14 cellular contexts compared by ENCODE assay signal in the genomic region with DNA sequence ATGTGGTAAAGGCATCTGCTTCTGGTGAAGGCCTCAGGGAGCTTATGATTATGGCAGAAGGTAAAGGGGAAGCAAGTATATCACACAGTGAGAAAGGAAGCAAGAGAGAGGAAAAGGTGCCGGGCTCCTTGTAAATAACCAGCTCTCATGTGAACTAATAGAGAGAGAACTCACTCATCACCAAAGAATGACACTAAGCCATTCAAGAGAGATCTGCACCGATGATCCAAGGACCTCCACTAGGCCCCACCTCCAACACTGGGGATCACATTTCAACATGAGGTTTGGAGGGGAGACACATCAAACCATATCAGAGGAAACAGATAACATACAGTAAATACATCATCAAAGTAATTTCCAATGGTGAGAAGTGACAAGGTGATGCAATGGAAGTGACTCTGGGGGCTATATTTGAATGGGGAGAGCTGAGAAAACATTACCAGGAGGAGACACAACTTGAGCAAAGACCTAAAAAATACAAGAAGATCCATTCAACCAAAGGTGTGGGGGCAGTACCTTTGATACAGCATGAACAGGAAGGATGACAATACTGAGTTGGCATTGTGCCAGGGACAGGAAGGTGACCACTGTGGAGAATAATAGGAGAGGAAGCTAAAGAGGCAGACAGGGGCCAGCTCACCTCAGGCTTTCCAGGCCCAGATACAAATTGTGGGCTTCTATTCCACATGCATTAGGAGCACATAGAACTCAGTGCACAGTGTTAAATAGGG.
DNase-seq lines count a peak whose midpoint lies in the region; FAIRE-seq and TF ChIP-seq lines count a peak whose summit lies in the region.
"Had no signal": no experiment of that assay in that cellular context is flagged by ENCODE, and none has a peak within 500 bp of the region (broad histone marks: within the 10 kb centered on the region; RNA-seq: fewer than 3 reads in every experiment).

No MANE protein-coding gene starts in this region.

- H3K4me3 Mint-ChIP-seq in endodermal cell = no peak overlapping the region
- H3K4me3 Mint-ChIP-seq: activated B cell treated with CpG ODN at 0.5 μM for 24 hours, neural progenitor cell had no signal

- WGBS in endodermal cell (ENCODE audit: insufficient coverage in 1 of 2, insufficient read length in 1 of 2), 2 experiments = 20% methylated on average over 1 of the region's 2 CpGs; no CpG with 5 or more reads in 1 of the 2 experiments

- H3K27me3 ChIP-seq in bronchial epithelial cell (ENCODE audit: control insufficient read depth, insufficient read depth, low read length) (no peaks in the 10 kb centered on the region), endodermal cell (ENCODE audit: control insufficient read depth, insufficient read depth, low read length, poor library complexity, severe bottlenecking) (peaks cover 18% of the 10 kb centered on the region), H7 (ENCODE audit: control insufficient read depth, insufficient read depth, low read length) (no peaks in the 10 kb centered on the region)
- H3K27me3 ChIP-seq: neural progenitor cell, spleen had no signal

- no peaks in the 10 kb centered on the region for H3K9me3 ChIP-seq in endodermal cell (ENCODE audit: control insufficient read depth, low read length)
- H3K9me3 ChIP-seq: Caco-2, SJSA1, spleen had no signal

- no peak overlapping the region for H3K27ac ChIP-seq in endodermal cell (ENCODE audit: low read depth, low read length)
- H3K27ac ChIP-seq: neural progenitor cell, SJSA1, spleen had no signal

- no peaks in the 10 kb centered on the region for H3K4me1 ChIP-seq in endodermal cell (ENCODE audit: control insufficient read depth, insufficient read depth, low read length)
- H3K4me1 ChIP-seq: Caco-2, SJSA1, spleen had no signal

- H3K4me1 Mint-ChIP-seq in endodermal cell = peaks cover 14% of the 10 kb centered on the region

- no peak overlapping the region for H3K27ac Mint-ChIP-seq in endodermal cell
- H3K27ac Mint-ChIP-seq: activated B cell treated with CpG ODN at 0.5 μM for 24 hours, neural progenitor cell had no signal

- H3K36me3 ChIP-seq in bronchial epithelial cell (ENCODE audit: control insufficient read depth, insufficient read depth, low read length) (no peaks in the 10 kb centered on the region), endodermal cell (ENCODE audit: control insufficient read depth, insufficient read depth, low read length) (no peaks in the 10 kb centered on the region), H7 (replicated peaks; ENCODE audit: control insufficient read depth, insufficient read depth, low read length) (no peaks in the 10 kb centered on the region)
- H3K36me3 ChIP-seq: neural progenitor cell, SJSA1, spleen had no signal

- no peak overlapping the region for H3K9ac ChIP-seq in endodermal cell (ENCODE audit: extremely low read depth, low read length, poor library complexity, severe bottlenecking)
- H3K9ac ChIP-seq: neural progenitor cell had no signal

- no peaks in the 10 kb centered on the region for H3K36me3 Mint-ChIP-seq in endodermal cell (ENCODE audit: low read depth)
- H3K36me3 Mint-ChIP-seq: neural progenitor cell had no signal

- FAIRE-seq in bronchial epithelial cell (lab: Jason Lieb, UNC) = peak; percentile 55

- no peak for TF ChIP-seq CTCF in bronchial epithelial cell (IDR thresholded peaks at IDR 0.05; ENCODE audit: insufficient read depth, low read length, severe bottlenecking)
- no peak for TF ChIP-seq CTCF in endodermal cell (conservative IDR thresholded peaks at IDR 0.05)

- no peak overlapping the region for H3K4me3 ChIP-seq in bronchial epithelial cell (ENCODE audit: low read depth, low read length)
- no peak overlapping the region for H3K4me3 ChIP-seq in endodermal cell (ENCODE audit: low read length)
- no peak overlapping the region for H3K4me3 ChIP-seq in H7 (ENCODE audit: insufficient read depth, low read depth, low read length)
- H3K4me3 ChIP-seq: neural progenitor cell, SJSA1, spleen had no signal

- H3K27me3 Mint-ChIP-seq in endodermal cell (ENCODE audit: insufficient read depth) = peaks cover 12% of the 10 kb centered on the region
- H3K27me3 Mint-ChIP-seq: activated B cell treated with CpG ODN at 0.5 μM for 24 hours had no signal

- DNase-seq in COLO668 (lab: John Stamatoyannopoulos, UW; ENCODE audit: unreplicated experiment) (peak; percentile 88), ELR (ENCODE audit: low read depth) (peak; percentile 12), NCI-H2196 treated with DMSO at 0.1 percent for 48 hours (lab: John Stamatoyannopoulos, UW; ENCODE audit: unreplicated experiment) (peak; percentile 21), bronchial epithelial cell (ENCODE audit: low read depth) (peak; percentile 69), endodermal cell (no peak), SW 1271 (lab: John Stamatoyannopoulos, UW) (no peak), H7 (no peak), RKO (ENCODE audit: low spot score) (no peak)
- DNase-seq: activated B cell treated with CpG ODN at 0.5 μM for 24 hours, Caco-2, islet precursor cell, spleen had no signal

- H3K9me3 Mint-ChIP-seq in endodermal cell = no peaks in the 10 kb centered on the region
- H3K9me3 Mint-ChIP-seq: activated B cell treated with CpG ODN at 0.5 μM for 24 hours, neural progenitor cell had no signal

Comparison
In these comparisons a context has a peak if more than half of its experiments do, and no peak if none do; other contexts are left out.
1. DNase-seq: peak in COLO668 (single experiment), ELR (single experiment), NCI-H2196 treated with DMSO at 0.1 percent for 48 hours (single experiment) and bronchial epithelial cell (single experiment); none in endodermal cell (single experiment), SW 1271 (0 of 2), H7 (single experiment) and RKO (single experiment).